ENCODE assay signal across 27 cellular contexts in genomic region chr11:2755071-2755470, GRCh38.
"Had no signal": no experiment of that assay in that cellular context is flagged by ENCODE, and none has a peak within 500 bp of the region (broad histone marks: within the 10 kb centered on the region; RNA-seq: fewer than 3 reads in every experiment).

No MANE protein-coding gene starts in this region.

- H3K27ac Mint-ChIP-seq: dendritic cell treated with granulocyte-macrophage colony-stimulating factor and Interleukin-4, amounts not matched to agents 40 ng/mL and 50 ng/mL, for 4 days; effector memory CD8-positive, alpha-beta T cell; endodermal cell; memory B cell had no signal

- H3K36me3 ChIP-seq: colonic mucosa, esophagus squamous epithelium, gastrocnemius medialis, heart right ventricle, left lung had no signal

- H3K4me3 Mint-ChIP-seq: dendritic cell treated with granulocyte-macrophage colony-stimulating factor and Interleukin-4, amounts not matched to agents 40 ng/mL and 50 ng/mL, for 4 days; effector memory CD8-positive, alpha-beta T cell; endodermal cell; memory B cell had no signal

- H3K4me1 Mint-ChIP-seq: memory B cell had no signal

- H3K27me3 ChIP-seq: colonic mucosa, esophagus squamous epithelium, gastrocnemius medialis, heart right ventricle, left lung had no signal

- ATAC-seq: effector memory CD8-positive, alpha-beta T cell; esophagus mucosa; gastrocnemius medialis; heart right ventricle; left cardiac atrium; left lung; left ventricle myocardium superior had no signal

- DNase-seq: colonic mucosa; cortex of kidney; effector CD8-positive, alpha-beta T cell; effector memory CD8-positive, alpha-beta T cell; endodermal cell; erythroblast; esophagus squamous epithelium; foreskin fibroblast; foreskin melanocyte; gastrocnemius medialis; glutamatergic neuron; heart right ventricle; hippocampal formation; left cardiac atrium; left ventricle myocardium superior; mammary epithelial cell; mesendoderm; midbrain had no signal

- FAIRE-seq: endometrium, islet of Langerhans, keratinocyte had no signal

- H3K9me3 ChIP-seq: colonic mucosa, esophagus squamous epithelium, gastrocnemius medialis had no signal

- H3K4me3 ChIP-seq: colonic mucosa, esophagus squamous epithelium, gastrocnemius medialis, heart right ventricle, left lung, lung had no signal

- H3K27ac ChIP-seq: colonic mucosa, epithelial cell of prostate, esophagus squamous epithelium, gastrocnemius medialis, heart right ventricle, left lung had no signal

- H3K4me1 ChIP-seq: colonic mucosa, esophagus squamous epithelium, gastrocnemius medialis, heart right ventricle, left lung had no signal

- H3K27me3 Mint-ChIP-seq: dendritic cell treated with granulocyte-macrophage colony-stimulating factor and Interleukin-4, amounts not matched to agents 40 ng/mL and 50 ng/mL, for 4 days; memory B cell had no signal
